ENCODE assay signal across 16 cellular contexts in the genomic region with DNA sequence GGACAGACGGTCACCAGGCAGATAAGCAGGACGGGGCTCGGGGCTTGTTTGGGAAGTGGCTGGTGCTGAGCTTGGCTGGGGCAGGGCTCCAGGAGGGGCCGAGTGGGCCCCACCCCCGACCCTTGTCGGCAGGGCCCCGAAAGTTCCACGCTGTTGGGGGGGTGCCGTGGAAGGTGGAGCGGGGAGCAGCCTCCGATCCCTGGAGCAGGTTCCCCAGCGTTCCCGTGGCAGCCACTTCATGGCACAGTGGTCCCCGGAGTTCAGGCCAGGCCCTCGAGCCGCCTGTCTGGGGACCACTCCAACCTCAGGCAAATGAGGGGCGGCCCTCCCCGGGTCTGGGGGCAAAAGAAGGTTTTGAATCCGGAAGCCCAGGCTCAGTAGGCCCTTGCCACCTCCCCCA. TPM values are rescaled to one million over a fixed set of nuclear protein-coding genes. Genes with fewer than 3 reads are reported as not detected.
DNase-seq lines count a peak whose midpoint lies in the region; ATAC-seq and TF ChIP-seq lines count a peak whose summit lies in the region.
"Had no signal": no experiment of that assay in that cellular context is flagged by ENCODE, and none has a peak within 500 bp of the region (broad histone marks: within the 10 kb centered on the region; RNA-seq: fewer than 3 reads in every experiment).

No MANE protein-coding gene starts in this region.

- H3K36me3 Mint-ChIP-seq in Calu3 (ENCODE audit: insufficient read depth, unreplicated experiment) = peaks cover 89% of the 10 kb centered on the region
- no peaks in the 10 kb centered on the region for H3K36me3 Mint-ChIP-seq in effector memory CD8-positive, alpha-beta T cell (ENCODE audit: insufficient read depth)
- H3K36me3 Mint-ChIP-seq: natural killer cell had no signal

- H3K4me1 Mint-ChIP-seq in Calu3 (ENCODE audit: low read depth, unreplicated experiment) = peaks cover 30% of the 10 kb centered on the region
- H3K4me1 Mint-ChIP-seq in effector memory CD8-positive, alpha-beta T cell (ENCODE audit: low read depth in 2 of 2) = no peaks in the 10 kb centered on the region
- H3K4me1 Mint-ChIP-seq: activated T-helper 17 cell treated with anti-CD3 and anti-CD28 coated beads, Interleukin-2, amount 50 U/mL, for 72 hours; natural killer cell had no signal

- peaks cover 0 to 71% of the 10 kb centered on the region in 2 donors for H3K36me3 ChIP-seq in adrenal gland (replicated peaks in 1 of 2)
- peaks cover 0 to 100% of the 10 kb centered on the region in 2 donors for H3K36me3 ChIP-seq in left lung
- peaks cover 63 to 92% (median 79%) of the 10 kb centered on the region in 4 donors for H3K36me3 ChIP-seq in stomach

- ATAC-seq in left lung = no peak
- no peak for ATAC-seq in effector memory CD8-positive, alpha-beta T cell (replicated peaks)
- no peak for ATAC-seq in HG02870 (IDR thresholded peaks at IDR 0.05; ENCODE audit: unreplicated experiment)
- ATAC-seq: activated T-helper 17 cell treated with anti-CD3 and anti-CD28 coated beads, Interleukin-2, amount 50 U/mL, for 72 hours; natural killer cell had no signal

- CTCF ChIA-PET in Calu3 (lab: Charles Lee) = no interaction called here

- no peak for TF ChIP-seq EP300 in stomach (IDR thresholded peaks at IDR 0.05)

- H3K27me3 ChIP-seq in adrenal gland (no peaks in the 10 kb centered on the region), left lung (no peaks in the 10 kb centered on the region), stomach (no peaks in the 10 kb centered on the region)

- peak overlapping the region; percentile 48 for H3K4me3 Mint-ChIP-seq in Calu3 (ENCODE audit: low read depth, unreplicated experiment)
- H3K4me3 Mint-ChIP-seq in effector memory CD8-positive, alpha-beta T cell = no peak overlapping the region
- H3K4me3 Mint-ChIP-seq: activated T-helper 17 cell treated with anti-CD3 and anti-CD28 coated beads, Interleukin-2, amount 50 U/mL, for 72 hours; natural killer cell had no signal

- no TSS peak for BruUV-seq in Calu3 (replicated peaks; lab: Mats Ljungman, UMichigan)

- peak overlapping the region in 4 of 5 donors; percentile 81 to 95 (median 86) for H3K27ac ChIP-seq in adrenal gland
- H3K27ac ChIP-seq in left lung = peak overlapping the region; percentile 72 to 75
- peak overlapping the region; percentile 65 to 91 (median 90) for H3K27ac ChIP-seq in stomach
- H3K27ac ChIP-seq: KMS-11 had no signal

- DNase-seq in Calu3 (no peak), adrenal gland (no peak), left lung (no peak), stomach (no peak), GM03348 (ENCODE audit: low spot score) (no peak)
- no peak for DNase-seq in effector memory CD8-positive, alpha-beta T cell
- no peak for DNase-seq in activated CD8-positive, alpha-beta memory T cell treated with anti-CD3 and anti-CD28 coated beads, Interleukin-2, amount 50 U/mL, for 48 hours
- DNase-seq: activated CD4-positive, alpha-beta T cell treated with anti-CD3 and anti-CD28 coated beads, Interleukin-2, amount 50 U/mL, for 48 hours; glutamatergic neuron; natural killer cell; NCI-H187; NCI-H526 treated with DMSO at 0.1 percent for 48 hours; trophoblast cell had no signal

- TF ChIP-seq POLR2A in adrenal gland (IDR thresholded peaks at IDR 0.05) (no peak), stomach (IDR thresholded peaks at IDR 0.05) (no peak)

- TF ChIP-seq CTCF in Calu3 (IDR thresholded peaks at IDR 0.05; ENCODE audit: unreplicated experiment) (no peak), adrenal gland (IDR thresholded peaks at IDR 0.05) (no peak), left lung (IDR thresholded peaks at IDR 0.05) (no peak), stomach (IDR thresholded peaks at IDR 0.05) (no peak)

- intact Hi-C loops in Calu3 (cut with micrococcal nuclease; ENCODE audit: unreplicated experiment) = loop anchor here (10.0 kb wide), 1 partner anchor 49 kb away; no protein-coding TSS in a partner anchor
- intact Hi-C loops in adrenal gland (cut with DNase I) = no loop called here
- intact Hi-C loops in left lung (cut with DNase I) = no loop called here
- intact Hi-C loops in stomach (cut with DNase I; ENCODE audit: low total_unique reads) = no loop called here

- H3K27ac Mint-ChIP-seq in Calu3 (ENCODE audit: unreplicated experiment) = peak overlapping the region; percentile 86
- H3K27ac Mint-ChIP-seq in effector memory CD8-positive, alpha-beta T cell = no peak overlapping the region
- H3K27ac Mint-ChIP-seq: activated T-helper 17 cell treated with anti-CD3 and anti-CD28 coated beads, Interleukin-2, amount 50 U/mL, for 72 hours; natural killer cell had no signal

- H3K9me3 ChIP-seq in adrenal gland (replicated peaks in 1 of 3) (no peaks in the 10 kb centered on the region), left lung (no peaks in the 10 kb centered on the region), stomach (no peaks in the 10 kb centered on the region)

- H3K9me3 Mint-ChIP-seq in Calu3 (ENCODE audit: low read depth, unreplicated experiment) = no peaks in the 10 kb centered on the region
- H3K9me3 Mint-ChIP-seq in effector memory CD8-positive, alpha-beta T cell = no peaks in the 10 kb centered on the region
- H3K9me3 Mint-ChIP-seq: activated T-helper 17 cell treated with anti-CD3 and anti-CD28 coated beads, Interleukin-2, amount 50 U/mL, for 72 hours; natural killer cell had no signal

- H3K27me3 Mint-ChIP-seq in Calu3 (ENCODE audit: unreplicated experiment) = no peaks in the 10 kb centered on the region
- no peaks in the 10 kb centered on the region for H3K27me3 Mint-ChIP-seq in effector memory CD8-positive, alpha-beta T cell
- H3K27me3 Mint-ChIP-seq: activated T-helper 17 cell treated with anti-CD3 and anti-CD28 coated beads, Interleukin-2, amount 50 U/mL, for 72 hours had no signal

- 61 to 77% (median 74%) methylated on average over 4 to 19 of the region's 19 CpGs for WGBS in adrenal gland, 4 donors
- WGBS in stomach, 5 donors = 66 to 82% (median 72%) methylated on average over 18 to 19 of the region's 19 CpGs

- H3K4me1 ChIP-seq in adrenal gland (replicated peaks in 1 of 2) = peaks cover 57 to 80% of the 10 kb centered on the region in 2 donors
- H3K4me1 ChIP-seq in left lung = peaks cover 44 to 73% of the 10 kb centered on the region in 2 donors
- peaks cover 81 to 100% (median 92%) of the 10 kb centered on the region in 4 donors for H3K4me1 ChIP-seq in stomach

- H3K4me3 ChIP-seq in adrenal gland (no peak overlapping the region), left lung (no peak overlapping the region), stomach (peak overlapping the region in 1 of 4 donors; percentile 24)

RNA-seq across cellular contexts. Expression of a gene that starts 46.7 kb away (rescaled TPM):
- total RNA-seq in Calu3 (2022) (22.7 and 31.5 TPM in 2 replicates), adrenal gland (100 to 1,000 TPM in 1 of 8 donors, 10 to 100 TPM in 7; 27.6 to 208 (median 41.7) TPM), left lung (10 to 100 TPM; 19.4 to 22.3 TPM), stomach (10 to 100 TPM in 4 of 5 donors, 1 to 10 TPM in 1; 8.2 to 28.8 (median 19.4) TPM)
- polyA plus RNA-seq in adrenal gland (10 to 100 TPM in 1 of 3 donors, 1 to 10 TPM in 2; 5.1 to 17.0 (median 8.4) TPM), stomach (1 to 10 TPM; 3.4 to 8.6 (median 5.3) TPM)
